ENCODE assay signal across 8 cellular contexts in the genomic region with DNA sequence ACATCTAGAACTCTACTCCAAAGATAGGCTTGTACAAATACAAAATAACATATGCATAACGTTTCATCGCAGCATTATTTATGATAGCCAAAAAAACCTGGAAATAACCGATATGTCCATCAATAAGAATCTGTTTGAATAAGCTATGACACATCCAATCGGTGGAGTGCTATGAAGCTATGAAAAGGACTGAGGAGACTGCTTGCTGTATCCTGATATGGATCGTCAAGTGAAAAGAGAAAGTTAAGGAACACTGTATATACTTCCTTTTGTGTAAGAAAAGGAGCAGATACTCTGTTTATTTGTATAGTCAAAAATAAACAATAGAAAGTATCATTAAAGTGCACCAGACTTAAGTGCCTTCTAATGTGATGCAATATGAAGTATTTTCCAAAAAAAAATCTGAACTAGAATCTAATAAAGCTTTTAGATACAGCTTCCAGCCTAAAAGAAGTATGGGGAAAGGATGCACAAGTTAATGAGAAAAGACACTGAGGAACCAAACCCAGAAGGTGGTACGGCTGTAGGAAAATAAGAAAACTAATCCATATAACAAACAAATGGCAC. TPM values are rescaled to one million over a fixed set of nuclear protein-coding genes. Genes with fewer than 3 reads are reported as not detected.
A peak's percentile ranks its signal among the peaks of the same experiment; 100 is the strongest.
DNase-seq lines count a peak whose midpoint lies in the region; ATAC-seq and TF ChIP-seq lines count a peak whose summit lies in the region.

No MANE protein-coding gene starts in this region.

- H3K4me3 Mint-ChIP-seq in chondrocyte (ENCODE audit: unreplicated experiment) (peak overlapping the region; percentile 63), naive B cell (peak overlapping the region; percentile 76 to 96 (median 92))

- H3K27me3 ChIP-seq in A673 (replicated peaks; ENCODE audit: insufficient read depth, low read depth, low read length, poor library complexity), result no peaks in the 10 kb centered on the region

- peak overlapping the region; percentile 62 for H3K4me3 ChIP-seq in A673 (ENCODE audit: low read depth, low read length, poor library complexity, severe bottlenecking)

- intact Hi-C loops in A673 (cut with micrococcal nuclease; ENCODE audit: unreplicated experiment), result loop anchor here (2.0 kb wide), 1 partner anchor 77 kb away; the partner anchor contains the start of gene KLHDC2

- BruUV-seq in A673 (replicated peaks; lab: Mats Ljungman, UMichigan), result TSS peak; percentile 28

- H3K27ac Mint-ChIP-seq in chondrocyte (ENCODE audit: unreplicated experiment) (peak overlapping the region; percentile 87), naive B cell (peak overlapping the region; percentile 30 to 93 (median 88))

- POLR2A ChIA-PET in A673 (lab: Charles Lee; ENCODE audit: low non-redundant PET), result no interaction called here

- H3K4me1 Mint-ChIP-seq in chondrocyte (ENCODE audit: low read depth) (peaks cover 41% of the 10 kb centered on the region), naive B cell (peaks cover 18 to 41% (median 37%) of the 10 kb centered on the region in 3 donors)

- DNase-seq in A673 (ENCODE audit: low spot score) (no peak), HT1080 (ENCODE audit: low read depth) (peak; percentile 3), chondrocyte (ENCODE audit: low spot score) (no peak), naive B cell (no peak), LoVo (ENCODE audit: low spot score) (no peak), NCI-H446 (lab: John Stamatoyannopoulos, UW) (no peak), GDM1 (lab: John Stamatoyannopoulos, UW) (no peak)

- no peaks in the 10 kb centered on the region for H3K9me3 ChIP-seq in A673 (ENCODE audit: low read depth, low read length, poor library complexity, severe bottlenecking)

- peaks cover 6% of the 10 kb centered on the region for H3K4me1 ChIP-seq in A673 (ENCODE audit: insufficient read depth, low read length, poor library complexity, severe bottlenecking)

- H3K36me3 Mint-ChIP-seq in chondrocyte (ENCODE audit: low read depth), result no peaks in the 10 kb centered on the region
- no peaks in the 10 kb centered on the region for H3K36me3 Mint-ChIP-seq in naive B cell

- ATAC-seq in naive B cell (ENCODE audit: low read depth in 2 of 2), result no peak
- ATAC-seq in HG02642 (IDR thresholded peaks at IDR 0.05; ENCODE audit: poor library complexity, unreplicated experiment), result no peak

- no peaks in the 10 kb centered on the region for H3K36me3 ChIP-seq in A673 (ENCODE audit: insufficient read depth, low read length, poor library complexity, severe bottlenecking)

- H3K27me3 Mint-ChIP-seq in chondrocyte (ENCODE audit: low read depth), result no peaks in the 10 kb centered on the region
- H3K27me3 Mint-ChIP-seq in naive B cell, result no peaks in the 10 kb centered on the region

- CTCF ChIA-PET in A673 (lab: Charles Lee), result interaction anchor here (0.6 kb wide), 1 partner anchor 15 kb away, joined by 3 read pairs; no protein-coding TSS in a partner anchor

- peak overlapping the region; percentile 90 for H3K27ac ChIP-seq in A673 (ENCODE audit: low read depth, low read length, poor library complexity, severe bottlenecking)

- no peak for TF ChIP-seq CTCF in A673 (conservative IDR thresholded peaks at IDR 0.05; ENCODE audit: low read depth, low read length)
- TF ChIP-seq CTCF in chondrocyte (IDR thresholded peaks at IDR 0.05), result no peak

- H3K9me3 Mint-ChIP-seq in chondrocyte (ENCODE audit: low read depth), result no peaks in the 10 kb centered on the region
- H3K9me3 Mint-ChIP-seq in naive B cell, result no peaks in the 10 kb centered on the region

RNA-seq across cellular contexts. Expression of gene KLHDC1, which starts 0.6 kb away (rescaled TPM):
- total RNA-seq in A673 (2021) (1.3 TPM in 2 replicates), chondrocyte (3.3 to 7.2 TPM (median 4.5 TPM) in 3 replicates)
- not detected in 2 replicates for total RNA-seq in HT1080 (2014; rRNA removed; shearing (Covaris generic))
- polyA plus RNA-seq in HT1080 (2015; cell fraction: cytosol; rRNA removed), result 0.14 and 0.33 TPM in 2 replicates
- polyA plus RNA-seq in HT1080 (2015; cell fraction: nucleus; rRNA removed), result 0.45 and 0.75 TPM in 2 replicates
- 1 to 10 TPM in 5 of 6 donors, not detected in 1; 2.4 to 4.7 (median 3.1) TPM for polyA plus RNA-seq in naive B cell (ENCODE audit: low read depth in 6 of 6)

RNA-seq across cellular contexts. Expression of gene POLE2, which starts 4.3 kb away (rescaled TPM):
- total RNA-seq in A673 (2021), result 39.5 and 42.1 TPM in 2 replicates
- 16.8 and 19.0 TPM in 2 replicates for total RNA-seq in HT1080 (2014; rRNA removed; shearing (Covaris generic))
- polyA plus RNA-seq in HT1080 (2015; cell fraction: cytosol; rRNA removed), result 26.0 and 27.2 TPM in 2 replicates
- 25.7 and 32.8 TPM in 2 replicates for polyA plus RNA-seq in HT1080 (2015; cell fraction: nucleus; rRNA removed)
- 2.2 to 6.4 TPM (median 3.1 TPM) in 3 replicates for total RNA-seq in chondrocyte
- 1 to 10 TPM in 4 of 6 donors, under 1 TPM in 2; 0.34 to 4.7 (median 1.2) TPM for polyA plus RNA-seq in naive B cell (ENCODE audit: low read depth in 6 of 6)

RNA-seq across cellular contexts. Expression of gene DNAAF2, which starts 57.2 kb away (rescaled TPM):
- total RNA-seq in A673 (2021) (12.4 and 13.7 TPM in 2 replicates), chondrocyte (5.2 to 5.6 TPM (median 5.5 TPM) in 3 replicates)
- total RNA-seq in HT1080 (2014; rRNA removed; shearing (Covaris generic)), result 26.1 and 26.6 TPM in 2 replicates
- polyA plus RNA-seq in HT1080 (2015; cell fraction: cytosol; rRNA removed), result 23.4 and 23.8 TPM in 2 replicates
- 11.0 and 13.4 TPM in 2 replicates for polyA plus RNA-seq in HT1080 (2015; cell fraction: nucleus; rRNA removed)
- polyA plus RNA-seq in naive B cell (ENCODE audit: low read depth in 6 of 6), result 10 to 100 TPM; 16.1 to 28.3 (median 24.8) TPM
